Comparison of ENCODE assay signal across 14 cellular contexts in genomic region chr15:93047621-93048425, GRCh38. TPM values are rescaled to one million over a fixed set of nuclear protein-coding genes. Genes with fewer than 3 reads are reported as not detected.
DNase-seq lines count a peak whose midpoint lies in the region; ATAC-seq, FAIRE-seq and TF ChIP-seq lines count a peak whose summit lies in the region.
"Had no signal": no experiment of that assay in that cellular context is flagged by ENCODE, and none has a peak within 500 bp of the region (broad histone marks: within the 10 kb centered on the region; RNA-seq: fewer than 3 reads in every experiment).

No MANE protein-coding gene starts in this region.

- H3K36me3 ChIP-seq in ectodermal cell (ENCODE audit: control insufficient read depth, insufficient read depth, low read length) (peaks cover 90% of the 10 kb centered on the region), SJCRH30 (peaks cover 92% of the 10 kb centered on the region)
- H3K36me3 ChIP-seq: transverse colon had no signal

- no peak for ATAC-seq in activated naive CD4-positive, alpha-beta T cell treated with anti-CD3 and anti-CD28 coated beads, Interleukin-2, amount 50 U/mL, for 72 hours
- ATAC-seq in T-cell (replicated peaks in 1 of 4) (peak; percentile 54 to 84 (median 82)), HG03521 (IDR thresholded peaks at IDR 0.05; ENCODE audit: unreplicated experiment) (no peak)
- ATAC-seq: mucosa of descending colon had no signal

- peak overlapping the region in 1 of 3 donors; percentile 69 for H3K4me3 Mint-ChIP-seq in T-cell

- CTCF ChIA-PET in T-cell (lab: Charles Lee), result interaction anchor here (1.0 to 1.1 kb wide), 2 partner anchors 17 to 18 kb away, joined by 3 to 4 read pairs; no protein-coding TSS in a partner anchor

- H3K9me3 Mint-ChIP-seq in activated naive CD4-positive, alpha-beta T cell treated with anti-CD3 and anti-CD28 coated beads, Interleukin-2, amount 50 U/mL, for 72 hours, result peaks cover 6 to 8% of the 10 kb centered on the region in 2 donors
- H3K9me3 Mint-ChIP-seq in T-cell, result peaks cover 6 to 8% (median 7%) of the 10 kb centered on the region in 3 donors

- FAIRE-seq in GM12891 (lab: Jason Lieb, UNC), result no peak
- FAIRE-seq: endothelial cell of umbilical vein had no signal

- peaks cover 0 to 4% of the 10 kb centered on the region in 2 donors for H3K27me3 Mint-ChIP-seq in T-cell

- peak; percentile 27 for DNase-seq in activated naive CD4-positive, alpha-beta T cell treated with Interleukin-2 at 50 U/mL for 16 hours
- DNase-seq in activated naive CD4-positive, alpha-beta T cell treated with anti-CD3 and anti-CD28 coated beads, Interleukin-2, amount 50 U/mL, for 72 hours (ENCODE audit: low spot score in 2 of 2), result no peak
- DNase-seq in T-cell (peak in 33 of 34 experiments; percentile 25 to 72 (median 52)), SJCRH30 (no peak), GM12891 (ENCODE audit: insufficient read length, low spot score) (no peak)
- DNase-seq in stimulated activated CD8-positive, alpha-beta memory T cell treated with anti-CD3 and anti-CD28 coated beads, Interleukin-15, amount 100 ng/mL, for 1 hour (ENCODE audit: low read depth), result peak; percentile 16
- DNase-seq: NCI-H446 treated with DMSO at 0.1 percent for 48 hours, retina, transverse colon had no signal

- H3K27ac ChIP-seq in ectodermal cell (ENCODE audit: insufficient read depth, low read depth, low read length, poor library complexity, severe bottlenecking) (peak overlapping the region; percentile 19), SJCRH30 (no peak overlapping the region)
- H3K27ac ChIP-seq: VCaP had no signal

- peaks cover 0 to 8% of the 10 kb centered on the region in 2 donors for H3K36me3 Mint-ChIP-seq in activated naive CD4-positive, alpha-beta T cell treated with anti-CD3 and anti-CD28 coated beads, Interleukin-2, amount 50 U/mL, for 72 hours
- peaks cover 7% of the 10 kb centered on the region for H3K36me3 Mint-ChIP-seq in T-cell

- H3K4me1 Mint-ChIP-seq in T-cell, result peaks cover 23 to 45% (median 28%) of the 10 kb centered on the region in 3 donors

- 96% methylated on average over 18 of the region's 18 CpGs for WGBS in ectodermal cell, 2 experiments

- H3K9me3 ChIP-seq in ectodermal cell (ENCODE audit: control insufficient read depth, low read length), result no peaks in the 10 kb centered on the region
- H3K9me3 ChIP-seq in SJCRH30 (replicated peaks), result peaks cover 8% of the 10 kb centered on the region; the same call in 1 of the 2 replicates
- H3K9me3 ChIP-seq: mucosa of descending colon, transverse colon had no signal

- H3K4me3 ChIP-seq in ectodermal cell (ENCODE audit: insufficient read depth, low read depth, low read length) (no peak overlapping the region), SJCRH30 (no peak overlapping the region)
- H3K4me3 ChIP-seq: mucosa of descending colon, transverse colon had no signal

- TF ChIP-seq POLR2A in GM12891 (IDR thresholded peaks at IDR 0.05; ENCODE audit: low read depth, low read length), result no peak

- POLR2A ChIA-PET in T-cell (lab: Charles Lee), result no interaction called here

- peaks cover 8% of the 10 kb centered on the region for H3K4me1 ChIP-seq in ectodermal cell (ENCODE audit: control insufficient read depth, insufficient read depth, low read length)
- no peaks in the 10 kb centered on the region for H3K4me1 ChIP-seq in SJCRH30

- H3K27me3 ChIP-seq in ectodermal cell (ENCODE audit: control insufficient read depth, insufficient read depth, low read length, poor library complexity, severe bottlenecking) (no peaks in the 10 kb centered on the region), SJCRH30 (no peaks in the 10 kb centered on the region)
- H3K27me3 ChIP-seq: transverse colon had no signal

- peak overlapping the region in 1 of 2 donors; percentile 36 for H3K27ac Mint-ChIP-seq in activated naive CD4-positive, alpha-beta T cell treated with anti-CD3 and anti-CD28 coated beads, Interleukin-2, amount 50 U/mL, for 72 hours
- H3K27ac Mint-ChIP-seq in T-cell, result peak overlapping the region; percentile 87 to 88

TF ChIP-seq in GM12891, 5 proteins besides CTCF, POLR2A, EP300 and RAD21:
- no peak for TF ChIP-seq PAX5 (IDR thresholded peaks at IDR 0.05; ENCODE audit: insufficient read depth, low read length, severe bottlenecking)
- TF ChIP-seq SPI1 (IDR thresholded peaks at IDR 0.05; ENCODE audit: low read depth, low read length), result no peak
- no peak for TF ChIP-seq POU2F2 (IDR thresholded peaks at IDR 0.05; ENCODE audit: low read depth, low read length)
- no peak for TF ChIP-seq TAF1 (IDR thresholded peaks at IDR 0.05; ENCODE audit: low read depth, low read length)
- no peak for TF ChIP-seq POLR2AphosphoS5 (IDR thresholded peaks at IDR 0.05; ENCODE audit: low read depth, low read length)

RNA-seq across cellular contexts. Expression of gene RGMA, which starts 41.2 kb away (rescaled TPM):
- under 1 TPM; 0.18 to 0.32 TPM for total RNA-seq in activated naive CD4-positive, alpha-beta T cell treated with anti-CD3 and anti-CD28 coated beads, Interleukin-2, amount 50 U/mL, for 72 hours
- under 1 TPM in 3 of 5 donors, not detected in 2; 0.15 to 0.44 (median 0.23) TPM for total RNA-seq in T-cell
- 143 TPM for polyA plus RNA-seq in ectodermal cell (2013, experiment 1 of 4)
- 162 TPM for polyA plus RNA-seq in ectodermal cell (2013, experiment 2 of 4)
- polyA plus RNA-seq in ectodermal cell (2013, experiment 3 of 4), result 143 TPM
- polyA plus RNA-seq in ectodermal cell (2013, experiment 4 of 4), result 155 TPM
- total RNA-seq in SJCRH30 (2014; rRNA removed; shearing (Covaris generic)), result 52.5 and 52.7 TPM in 2 replicates
- polyA plus RNA-seq in GM12891 (2012; ENCODE audit: low read depth, missing spikeins), result not detected

Comparison
In these comparisons a context has a peak if more than half of its experiments do, and no peak if none do; other contexts are left out.
1. DNase-seq: peak in activated naive CD4-positive, alpha-beta T cell treated with Interleukin-2 at 50 U/mL for 16 hours (single experiment), T-cell (33 of 34) and stimulated activated CD8-positive, alpha-beta memory T cell treated with anti-CD3 and anti-CD28 coated beads, Interleukin-15, amount 100 ng/mL, for 1 hour (single experiment); none in activated naive CD4-positive, alpha-beta T cell treated with anti-CD3 and anti-CD28 coated beads, Interleukin-2, amount 50 U/mL, for 72 hours (0 of 2), SJCRH30 (0 of 2) and GM12891 (single experiment).
2. ATAC-seq: peak in T-cell (4 of 4); none in activated naive CD4-positive, alpha-beta T cell treated with anti-CD3 and anti-CD28 coated beads, Interleukin-2, amount 50 U/mL, for 72 hours (0 of 2) and HG03521 (single experiment).
3. RNA of gene RGMA, which starts 41.2 kb away (total RNA-seq): 52.5 to 52.7 TPM in SJCRH30; 0.18 to 0.32 TPM in activated naive CD4-positive, alpha-beta T cell treated with anti-CD3 and anti-CD28 coated beads, Interleukin-2, amount 50 U/mL, for 72 hours and 0.15 to 0.44 TPM in T-cell; every median in the first group is over 10 times any median in the second.